ENCODE assay signal across 1 cellular context in genomic region chr16:28974437-28975157, GRCh38.
TF ChIP-seq lines count a peak whose summit lies in the region.

TSS of gene SPNS1 (plus strand) at chr16:28974778. CDS start at chr16:28975152, 374 bp downstream.

TF ChIP-seq in GM12878, 131 proteins besides CTCF, POLR2A, EP300 and RAD21 (continued from another document and continues in another):
- TF ChIP-seq E2F8 (IDR thresholded peaks at IDR 0.05; ENCODE audit: low read depth, partially characterized antibody): no peak
- peak; percentile 79; the same call in 1 of the 3 replicates for TF ChIP-seq POU2F2 (IDR thresholded peaks at IDR 0.05; ENCODE audit: borderline replicate concordance, low read depth, low read length)
- TF ChIP-seq ELK1 (IDR thresholded peaks at IDR 0.05; ENCODE audit: low read depth, low read length): peak; percentile 49
- no peak for TF ChIP-seq HDAC6 (IDR thresholded peaks at IDR 0.05; ENCODE audit: unreplicated experiment)
- TF ChIP-seq RELB (IDR thresholded peaks at IDR 0.05; ENCODE audit: low read depth): peak; percentile 100
- TF ChIP-seq USF2 (IDR thresholded peaks at IDR 0.05; ENCODE audit: borderline replicate concordance, low read depth, low read length): peak; percentile 99
- peak; percentile 71 for TF ChIP-seq PBX3 (IDR thresholded peaks at IDR 0.05; ENCODE audit: insufficient replicate concordance, low read depth, low read length)
- no peak for TF ChIP-seq SREBF2 (IDR thresholded peaks at IDR 0.05; ENCODE audit: low read length)
- no peak for TF ChIP-seq ZBED1 (IDR thresholded peaks at IDR 0.05; ENCODE audit: borderline replicate concordance)
- TF ChIP-seq, protein P1, sequence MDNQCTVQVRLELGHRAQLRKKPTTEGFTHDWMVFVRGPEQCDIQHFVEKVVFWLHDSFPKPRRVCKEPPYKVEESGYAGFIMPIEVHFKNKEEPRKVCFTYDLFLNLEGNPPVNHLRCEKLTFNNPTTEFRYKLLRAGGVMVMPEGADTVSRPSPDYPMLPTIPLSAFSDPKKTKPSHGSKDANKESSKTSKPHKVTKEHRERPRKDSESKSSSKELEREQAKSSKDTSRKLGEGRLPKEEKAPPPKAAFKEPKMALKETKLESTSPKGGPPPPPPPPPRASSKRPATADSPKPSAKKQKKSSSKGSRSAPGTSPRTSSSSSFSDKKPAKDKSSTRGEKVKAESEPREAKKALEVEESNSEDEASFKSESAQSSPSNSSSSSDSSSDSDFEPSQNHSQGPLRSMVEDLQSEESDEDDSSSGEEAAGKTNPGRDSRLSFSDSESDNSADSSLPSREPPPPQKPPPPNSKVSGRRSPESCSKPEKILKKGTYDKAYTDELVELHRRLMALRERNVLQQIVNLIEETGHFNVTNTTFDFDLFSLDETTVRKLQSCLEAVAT (IDR thresholded peaks at IDR 0.05): no peak
- TF ChIP-seq, protein P2, sequence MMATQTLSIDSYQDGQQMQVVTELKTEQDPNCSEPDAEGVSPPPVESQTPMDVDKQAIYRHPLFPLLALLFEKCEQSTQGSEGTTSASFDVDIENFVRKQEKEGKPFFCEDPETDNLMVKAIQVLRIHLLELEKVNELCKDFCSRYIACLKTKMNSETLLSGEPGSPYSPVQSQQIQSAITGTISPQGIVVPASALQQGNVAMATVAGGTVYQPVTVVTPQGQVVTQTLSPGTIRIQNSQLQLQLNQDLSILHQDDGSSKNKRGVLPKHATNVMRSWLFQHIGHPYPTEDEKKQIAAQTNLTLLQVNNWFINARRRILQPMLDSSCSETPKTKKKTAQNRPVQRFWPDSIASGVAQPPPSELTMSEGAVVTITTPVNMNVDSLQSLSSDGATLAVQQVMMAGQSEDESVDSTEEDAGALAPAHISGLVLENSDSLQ (IDR thresholded peaks at IDR 0.05): peak; percentile 88
- peak; percentile 100 for TF ChIP-seq RAD51 (IDR thresholded peaks at IDR 0.05)
- peak; percentile 84 for TF ChIP-seq RELA (IDR thresholded peaks at IDR 0.05; ENCODE audit: borderline replicate concordance, partially characterized antibody)
- TF ChIP-seq, protein P3, sequence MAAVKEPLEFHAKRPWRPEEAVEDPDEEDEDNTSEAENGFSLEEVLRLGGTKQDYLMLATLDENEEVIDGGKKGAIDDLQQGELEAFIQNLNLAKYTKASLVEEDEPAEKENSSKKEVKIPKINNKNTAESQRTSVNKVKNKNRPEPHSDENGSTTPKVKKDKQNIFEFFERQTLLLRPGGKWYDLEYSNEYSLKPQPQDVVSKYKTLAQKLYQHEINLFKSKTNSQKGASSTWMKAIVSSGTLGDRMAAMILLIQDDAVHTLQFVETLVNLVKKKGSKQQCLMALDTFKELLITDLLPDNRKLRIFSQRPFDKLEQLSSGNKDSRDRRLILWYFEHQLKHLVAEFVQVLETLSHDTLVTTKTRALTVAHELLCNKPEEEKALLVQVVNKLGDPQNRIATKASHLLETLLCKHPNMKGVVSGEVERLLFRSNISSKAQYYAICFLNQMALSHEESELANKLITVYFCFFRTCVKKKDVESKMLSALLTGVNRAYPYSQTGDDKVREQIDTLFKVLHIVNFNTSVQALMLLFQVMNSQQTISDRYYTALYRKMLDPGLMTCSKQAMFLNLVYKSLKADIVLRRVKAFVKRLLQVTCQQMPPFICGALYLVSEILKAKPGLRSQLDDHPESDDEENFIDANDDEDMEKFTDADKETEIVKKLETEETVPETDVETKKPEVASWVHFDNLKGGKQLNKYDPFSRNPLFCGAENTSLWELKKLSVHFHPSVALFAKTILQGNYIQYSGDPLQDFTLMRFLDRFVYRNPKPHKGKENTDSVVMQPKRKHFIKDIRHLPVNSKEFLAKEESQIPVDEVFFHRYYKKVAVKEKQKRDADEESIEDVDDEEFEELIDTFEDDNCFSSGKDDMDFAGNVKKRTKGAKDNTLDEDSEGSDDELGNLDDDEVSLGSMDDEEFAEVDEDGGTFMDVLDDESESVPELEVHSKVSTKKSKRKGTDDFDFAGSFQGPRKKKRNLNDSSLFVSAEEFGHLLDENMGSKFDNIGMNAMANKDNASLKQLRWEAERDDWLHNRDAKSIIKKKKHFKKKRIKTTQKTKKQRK (IDR thresholded peaks at IDR 0.05; ENCODE audit: low read depth, low read length): no peak
- TF ChIP-seq, protein P4, sequence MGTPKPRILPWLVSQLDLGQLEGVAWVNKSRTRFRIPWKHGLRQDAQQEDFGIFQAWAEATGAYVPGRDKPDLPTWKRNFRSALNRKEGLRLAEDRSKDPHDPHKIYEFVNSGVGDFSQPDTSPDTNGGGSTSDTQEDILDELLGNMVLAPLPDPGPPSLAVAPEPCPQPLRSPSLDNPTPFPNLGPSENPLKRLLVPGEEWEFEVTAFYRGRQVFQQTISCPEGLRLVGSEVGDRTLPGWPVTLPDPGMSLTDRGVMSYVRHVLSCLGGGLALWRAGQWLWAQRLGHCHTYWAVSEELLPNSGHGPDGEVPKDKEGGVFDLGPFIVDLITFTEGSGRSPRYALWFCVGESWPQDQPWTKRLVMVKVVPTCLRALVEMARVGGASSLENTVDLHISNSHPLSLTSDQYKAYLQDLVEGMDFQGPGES (IDR thresholded peaks at IDR 0.05): no peak; the same call in 1 of the 2 replicates
- no peak for TF ChIP-seq ETV6 (conservative IDR thresholded peaks at IDR 0.05 in 1 of 2, IDR thresholded peaks at IDR 0.05 in 1 of 2; ENCODE audit: borderline replicate concordance in 1 of 2, low read depth in 1 of 2)
- peak; percentile 51 for TF ChIP-seq FOS (IDR thresholded peaks at IDR 0.05; ENCODE audit: borderline replicate concordance, extremely low read depth, insufficient read length)
- TF ChIP-seq PML (IDR thresholded peaks at IDR 0.05; ENCODE audit: low read length): peak; percentile 60; the same call in 1 of the 2 replicates
- TF ChIP-seq ZNF622 (IDR thresholded peaks at IDR 0.05): no peak
- TF ChIP-seq, protein P5, sequence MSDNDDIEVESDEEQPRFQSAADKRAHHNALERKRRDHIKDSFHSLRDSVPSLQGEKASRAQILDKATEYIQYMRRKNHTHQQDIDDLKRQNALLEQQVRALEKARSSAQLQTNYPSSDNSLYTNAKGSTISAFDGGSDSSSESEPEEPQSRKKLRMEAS (IDR thresholded peaks at IDR 0.05; ENCODE audit: low read depth, low read length): peak; percentile 97
- peak; percentile 80 for TF ChIP-seq CREM (IDR thresholded peaks at IDR 0.05; ENCODE audit: low read depth)
- TF ChIP-seq MYC (IDR thresholded peaks at IDR 0.05; ENCODE audit: insufficient read depth, insufficient read length, insufficient replicate concordance, low read length, severe bottlenecking): peak; percentile 72
- TF ChIP-seq BCL3 (IDR thresholded peaks at IDR 0.05; ENCODE audit: borderline replicate concordance, insufficient read depth, low read depth, low read length, poor library complexity, severe bottlenecking): peak; percentile 76
- no peak for TF ChIP-seq CHD1 (IDR thresholded peaks at IDR 0.05; ENCODE audit: low read depth, low read length)
- TF ChIP-seq, protein P6, sequence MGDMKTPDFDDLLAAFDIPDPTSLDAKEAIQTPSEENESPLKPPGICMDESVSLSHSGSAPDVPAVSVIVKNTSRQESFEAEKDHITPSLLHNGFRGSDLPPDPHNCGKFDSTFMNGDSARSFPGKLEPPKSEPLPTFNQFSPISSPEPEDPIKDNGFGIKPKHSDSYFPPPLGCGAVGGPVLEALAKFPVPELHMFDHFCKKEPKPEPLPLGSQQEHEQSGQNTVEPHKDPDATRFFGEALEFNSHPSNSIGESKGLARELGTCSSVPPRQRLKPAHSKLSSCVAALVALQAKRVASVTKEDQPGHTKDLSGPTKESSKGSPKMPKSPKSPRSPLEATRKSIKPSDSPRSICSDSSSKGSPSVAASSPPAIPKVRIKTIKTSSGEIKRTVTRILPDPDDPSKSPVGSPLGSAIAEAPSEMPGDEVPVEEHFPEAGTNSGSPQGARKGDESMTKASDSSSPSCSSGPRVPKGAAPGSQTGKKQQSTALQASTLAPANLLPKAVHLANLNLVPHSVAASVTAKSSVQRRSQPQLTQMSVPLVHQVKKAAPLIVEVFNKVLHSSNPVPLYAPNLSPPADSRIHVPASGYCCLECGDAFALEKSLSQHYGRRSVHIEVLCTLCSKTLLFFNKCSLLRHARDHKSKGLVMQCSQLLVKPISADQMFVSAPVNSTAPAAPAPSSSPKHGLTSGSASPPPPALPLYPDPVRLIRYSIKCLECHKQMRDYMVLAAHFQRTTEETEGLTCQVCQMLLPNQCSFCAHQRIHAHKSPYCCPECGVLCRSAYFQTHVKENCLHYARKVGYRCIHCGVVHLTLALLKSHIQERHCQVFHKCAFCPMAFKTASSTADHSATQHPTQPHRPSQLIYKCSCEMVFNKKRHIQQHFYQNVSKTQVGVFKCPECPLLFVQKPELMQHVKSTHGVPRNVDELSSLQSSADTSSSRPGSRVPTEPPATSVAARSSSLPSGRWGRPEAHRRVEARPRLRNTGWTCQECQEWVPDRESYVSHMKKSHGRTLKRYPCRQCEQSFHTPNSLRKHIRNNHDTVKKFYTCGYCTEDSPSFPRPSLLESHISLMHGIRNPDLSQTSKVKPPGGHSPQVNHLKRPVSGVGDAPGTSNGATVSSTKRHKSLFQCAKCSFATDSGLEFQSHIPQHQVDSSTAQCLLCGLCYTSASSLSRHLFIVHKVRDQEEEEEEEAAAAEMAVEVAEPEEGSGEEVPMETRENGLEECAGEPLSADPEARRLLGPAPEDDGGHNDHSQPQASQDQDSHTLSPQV (IDR thresholded peaks at IDR 0.05): no peak
- no peak for TF ChIP-seq ATF7 (IDR thresholded peaks at IDR 0.05; ENCODE audit: low read depth)
- TF ChIP-seq ZZZ3 (IDR thresholded peaks at IDR 0.05; ENCODE audit: control insufficient read depth, insufficient read length, low read depth): no peak
- no peak for TF ChIP-seq MTA3 (IDR thresholded peaks at IDR 0.05; ENCODE audit: borderline replicate concordance, low read length)
- TF ChIP-seq NRF1 (conservative IDR thresholded peaks at IDR 0.05; ENCODE audit: low read depth, low read length): no peak
